ENCODE assay signal across 28 cellular contexts in genomic region chr1:171816300-171816901, GRCh38.
"Had no signal": no experiment of that assay in that cellular context is flagged by ENCODE, and none has a peak within 500 bp of the region (broad histone marks: within the 10 kb centered on the region; RNA-seq: fewer than 3 reads in every experiment).

No MANE protein-coding gene starts in this region.

- H3K4me1 ChIP-seq: left lung, lower lobe of right lung, pancreas, prostate gland, spleen, tibial nerve, uterus had no signal

- H3K4me3 ChIP-seq: left lung, lower lobe of right lung, pancreas, prostate gland, sigmoid colon, spleen, tibial nerve, uterus had no signal

- FAIRE-seq: islet of Langerhans, kidney, pancreas, small intestine had no signal

- ATAC-seq: left colon; left lung; lower lobe of right lung; natural killer cell; pancreas; right cardiac atrium; stimulated activated effector memory CD8-positive, alpha-beta T cell treated with anti-CD3 and anti-CD28 coated beads, Interleukin-12 subunit alpha, Interleukin-12 subunit beta, amount 100 ng/mL, for 72 hours; stimulated activated naive CD8-positive, alpha-beta T cell treated with anti-CD3 and anti-CD28 coated beads, Interleukin-15, amount 100 ng/mL, for 72 hours had no signal

- H3K36me3 Mint-ChIP-seq: mesothelial cell of epicardium; natural killer cell; stimulated activated effector memory CD8-positive, alpha-beta T cell treated with anti-CD3 and anti-CD28 coated beads, Interleukin-12 subunit alpha, Interleukin-12 subunit beta, amount 100 ng/mL, for 72 hours; type B pancreatic cell had no signal

- H3K9me3 ChIP-seq: left lung, lower lobe of right lung, pancreas, prostate gland, sigmoid colon, spleen, tibial nerve, uterus had no signal

- H3K4me1 Mint-ChIP-seq: naive B cell had no signal

- H3K27me3 Mint-ChIP-seq: naive B cell; stimulated activated naive CD8-positive, alpha-beta T cell treated with anti-CD3 and anti-CD28 coated beads, Interleukin-15, amount 100 ng/mL, for 72 hours had no signal

- DNase-seq: hippocampal formation; kidney; left colon; left lung; lower lobe of right lung; mammary epithelial cell; mesendoderm; naive B cell; natural killer cell; nucleus accumbens; pancreas; posterior cingulate gyrus; retina; right cardiac atrium; sigmoid colon; small intestine; spleen; stimulated activated CD4-positive, alpha-beta T cell treated with anti-CD3 and anti-CD28 coated beads, Interleukin-4, amount 100 ng/mL, for 24 hours; stimulated activated naive CD4-positive, alpha-beta T cell treated with Interleukin-2 at 50 U/mL for 16 hours; stimulated activated naive CD8-positive, alpha-beta T cell treated with anti-CD3 and anti-CD28 coated beads, Interleukin-15, amount 100 ng/mL, for 72 hours; substantia nigra; uterus had no signal

- H3K4me3 Mint-ChIP-seq: mesothelial cell of epicardium; naive B cell; natural killer cell; stimulated activated effector memory CD8-positive, alpha-beta T cell treated with anti-CD3 and anti-CD28 coated beads, Interleukin-12 subunit alpha, Interleukin-12 subunit beta, amount 100 ng/mL, for 72 hours; stimulated activated naive CD8-positive, alpha-beta T cell treated with anti-CD3 and anti-CD28 coated beads, Interleukin-15, amount 100 ng/mL, for 72 hours; type B pancreatic cell had no signal

- H3K36me3 ChIP-seq: left lung, lower lobe of right lung, pancreas, prostate gland, sigmoid colon, spleen, tibial nerve, uterus had no signal

- H3K27ac ChIP-seq: left lung, lower lobe of right lung, pancreas, prostate gland, sigmoid colon, spleen had no signal

- H3K9me3 Mint-ChIP-seq: mesothelial cell of epicardium; naive B cell; natural killer cell; stimulated activated effector memory CD8-positive, alpha-beta T cell treated with anti-CD3 and anti-CD28 coated beads, Interleukin-12 subunit alpha, Interleukin-12 subunit beta, amount 100 ng/mL, for 72 hours; stimulated activated naive CD8-positive, alpha-beta T cell treated with anti-CD3 and anti-CD28 coated beads, Interleukin-15, amount 100 ng/mL, for 72 hours; type B pancreatic cell had no signal

- H3K27ac Mint-ChIP-seq: mesothelial cell of epicardium; naive B cell; natural killer cell; stimulated activated effector memory CD8-positive, alpha-beta T cell treated with anti-CD3 and anti-CD28 coated beads, Interleukin-12 subunit alpha, Interleukin-12 subunit beta, amount 100 ng/mL, for 72 hours; type B pancreatic cell had no signal

- H3K27me3 ChIP-seq: left lung, pancreas, sigmoid colon, spleen, tibial nerve, uterus had no signal
